ENCODE assay signal across 11 cellular contexts in genomic region chr17:20228410-20228809, GRCh38.
"Had no signal": no experiment of that assay in that cellular context is flagged by ENCODE, and none has a peak within 500 bp of the region (broad histone marks: within the 10 kb centered on the region; RNA-seq: fewer than 3 reads in every experiment).

No MANE protein-coding gene starts in this region.

- H3K4me1 ChIP-seq: breast epithelium had no signal

- H3K27ac ChIP-seq: breast epithelium, esophagus squamous epithelium, foreskin keratinocyte, sigmoid colon had no signal

- H3K27me3 ChIP-seq: breast epithelium, esophagus squamous epithelium, foreskin keratinocyte, sigmoid colon had no signal

- H3K9me3 ChIP-seq: breast epithelium, esophagus squamous epithelium, mucosa of descending colon, sigmoid colon had no signal

- ATAC-seq: foreskin keratinocyte; mucosa of descending colon; natural killer cell treated with Interleukin-12 subunit alpha and Interleukin-12 subunit beta and Interleukin-15 and Interleukin-18, amount 100 ng/mL, for 72 hours had no signal

- H3K4me3 ChIP-seq: breast epithelium, esophagus squamous epithelium, mucosa of descending colon, sigmoid colon had no signal

- H3K36me3 ChIP-seq: breast epithelium had no signal

- DNase-seq: activated CD4-positive, CD25-positive, alpha-beta regulatory T cell; activated naive CD4-positive, alpha-beta T cell treated with anti-CD3 and anti-CD28 coated beads, Interleukin-2, amount 50 U/mL, for 16 hours; amniotic stem cell; esophagus squamous epithelium; foreskin keratinocyte; mucosa of descending colon; sigmoid colon; stimulated activated CD4-positive, alpha-beta T cell treated with anti-CD3 and anti-CD28 coated beads, Interleukin-2, amount 100 ng/mL, for 48 hours; stimulated activated naive CD4-positive, alpha-beta T cell treated with Interleukin-2 at 50 U/mL for 16 hours had no signal
